ENCODE assay signal across 8 cellular contexts in genomic region chr7:156892086-156892800, GRCh38. TPM values are rescaled to one million over a fixed set of nuclear protein-coding genes. Genes with fewer than 3 reads are reported as not detected.
DNase-seq lines count a peak whose midpoint lies in the region; ATAC-seq, FAIRE-seq and TF ChIP-seq lines count a peak whose summit lies in the region.

No MANE protein-coding gene starts in this region.

- FAIRE-seq in endothelial cell of umbilical vein (lab: Jason Lieb, UNC), result no peak

- H3K27me3 ChIP-seq in endothelial cell of umbilical vein (ENCODE audit: control insufficient read depth in 2 of 2, insufficient read depth in 2 of 2, low read length in 2 of 2), result no peaks in the 10 kb centered on the region

- peak; percentile 14 for DNase-seq in NCI-H2227 treated with DMSO at 0.1 percent for 48 hours (lab: John Stamatoyannopoulos, UW)
- DNase-seq in activated CD8-positive, alpha-beta memory T cell treated with anti-CD3 and anti-CD28 coated beads for 24 hours, result peak; percentile 83
- peak; percentile 21 for DNase-seq in endothelial cell of umbilical vein (ENCODE audit: low read depth, low spot score)
- peak; percentile 34 for DNase-seq in myocyte (ENCODE audit: low read depth)
- DNase-seq in stimulated activated CD8-positive, alpha-beta memory T cell treated with anti-CD3 and anti-CD28 coated beads, Interleukin-7, amount 100 ng/mL, for 48 hours (ENCODE audit: extremely low read depth in 1 of 2, low read depth in 1 of 2), result peak; percentile 36 to 39
- DNase-seq in DMS153 (lab: John Stamatoyannopoulos, UW), result no peak

- TF ChIP-seq POLR2A in endothelial cell of umbilical vein (IDR thresholded peaks at IDR 0.05; ENCODE audit: low read depth, low read length), result no peak

- peaks cover 17% of the 10 kb centered on the region for H3K79me2 ChIP-seq in endothelial cell of umbilical vein (ENCODE audit: control insufficient read depth, insufficient read depth, low read length)

- H3K9ac ChIP-seq in endothelial cell of umbilical vein (replicated peaks; ENCODE audit: extremely low read depth, insufficient read depth, low read length), result peak overlapping the region; percentile 73

- H3K4me3 ChIP-seq in endothelial cell of umbilical vein (replicated peaks in 1 of 3; ENCODE audit: insufficient read depth in 1 of 3, low read depth in 1 of 3, low read length in 3 of 3), result peak overlapping the region; percentile 90 to 94 (median 91)

- H2AFZ ChIP-seq in endothelial cell of umbilical vein (ENCODE audit: low read depth, low read length), result peak overlapping the region; percentile 77

- no peaks in the 10 kb centered on the region for H3K9me1 ChIP-seq in endothelial cell of umbilical vein (replicated peaks; ENCODE audit: control insufficient read depth, extremely low read depth, insufficient read depth, low read length)

- H3K27ac ChIP-seq in endothelial cell of umbilical vein (ENCODE audit: insufficient read depth, low read depth, low read length), result peak overlapping the region; percentile 35

- no peak for TF ChIP-seq CTCF in endothelial cell of umbilical vein (IDR thresholded peaks at IDR 0.05; ENCODE audit: extremely low read depth in 1 of 2, insufficient read depth in 1 of 2, low read depth in 1 of 2, low read length in 2 of 2)

- ATAC-seq in GM18502 (IDR thresholded peaks at IDR 0.05; ENCODE audit: poor library complexity, unreplicated experiment), result peak; percentile 21
- peak; percentile 24 for ATAC-seq in HG02759 (IDR thresholded peaks at IDR 0.05; ENCODE audit: unreplicated experiment)

- intact Hi-C loops in endothelial cell of umbilical vein (cut with micrococcal nuclease), result loop anchor here (5.0 kb wide), 2 partner anchors 50 to 1085 kb away; no protein-coding TSS in a partner anchor

- no peaks in the 10 kb centered on the region for H4K20me1 ChIP-seq in endothelial cell of umbilical vein (replicated peaks; ENCODE audit: control insufficient read depth, extremely low read depth, insufficient read depth, low read length)

- H3K36me3 ChIP-seq in endothelial cell of umbilical vein (ENCODE audit: control insufficient read depth in 2 of 2, extremely low read depth in 1 of 2, insufficient read depth in 2 of 2, low read length in 2 of 2), result no peaks in the 10 kb centered on the region

- no TSS peak for BruUV-seq in endothelial cell of umbilical vein (replicated peaks; lab: Mats Ljungman, UMichigan)

- peaks cover 19% of the 10 kb centered on the region for H3K4me1 ChIP-seq in endothelial cell of umbilical vein (ENCODE audit: control insufficient read depth, extremely low read depth, insufficient read depth, low read length)

- H3K4me2 ChIP-seq in endothelial cell of umbilical vein (ENCODE audit: insufficient read depth, low read length), result peak overlapping the region; percentile 98

- CTCF ChIA-PET in endothelial cell of umbilical vein (lab: Charles Lee), result interaction anchor here (1.5 to 1.7 kb wide), 3 partner anchors 40 to 58 kb away, joined by 7 to 19 read pairs (median 10); partner anchors contain the start of gene NOM1

- POLR2A ChIA-PET in endothelial cell of umbilical vein (lab: Charles Lee), result no interaction called here

- dilution Hi-C loops in endothelial cell of umbilical vein (cut with MboI; ENCODE audit: extremely low pct_ligation_motif_present, low sequenced_read_pairs), result no loop called here

- no peaks in the 10 kb centered on the region for H3K9me3 ChIP-seq in endothelial cell of umbilical vein (replicated peaks; ENCODE audit: control insufficient read depth, insufficient read depth, low read length)

TF ChIP-seq in endothelial cell of umbilical vein, 7 proteins besides CTCF, POLR2A, EP300 and RAD21:
- TF ChIP-seq POLR2AphosphoS5 (IDR thresholded peaks at IDR 0.05; ENCODE audit: insufficient read depth, low read depth, low read length) (no peak), FOS (IDR thresholded peaks at IDR 0.05; ENCODE audit: borderline replicate concordance, insufficient read depth, low read length) (no peak), JUN (IDR thresholded peaks at IDR 0.05; ENCODE audit: borderline replicate concordance, insufficient read depth, insufficient read length, low read depth) (no peak), MYC (IDR thresholded peaks at IDR 0.05; ENCODE audit: low read depth, low read length) (no peak), GATA2 (IDR thresholded peaks at IDR 0.05; ENCODE audit: insufficient read depth, insufficient read length, low read depth, low read length) (no peak), EZH2 (IDR thresholded peaks at IDR 0.05; ENCODE audit: borderline replicate concordance, low read depth, low read length, severe bottlenecking) (no peak)
- TF ChIP-seq, protein P1, sequence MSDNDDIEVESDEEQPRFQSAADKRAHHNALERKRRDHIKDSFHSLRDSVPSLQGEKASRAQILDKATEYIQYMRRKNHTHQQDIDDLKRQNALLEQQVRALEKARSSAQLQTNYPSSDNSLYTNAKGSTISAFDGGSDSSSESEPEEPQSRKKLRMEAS (IDR thresholded peaks at IDR 0.05; ENCODE audit: insufficient read depth, insufficient read length), result no peak

RNA-seq across cellular contexts. Expression of gene LMBR1, which starts 0.7 kb away (rescaled TPM):
- total RNA-seq in endothelial cell of umbilical vein, result 57.7 and 72.9 TPM in 2 replicates
- polyA plus RNA-seq in endothelial cell of umbilical vein, result 12.1 and 14.0 TPM in 2 replicates
- polyA plus RNA-seq in endothelial cell of umbilical vein (2011; cell fraction: cytosol; rRNA removed), result 13.8 and 15.7 TPM in 2 replicates
- polyA plus RNA-seq in endothelial cell of umbilical vein (2011; cell fraction: nucleus; rRNA removed), result 31.7 and 33.0 TPM in 2 replicates
- polyA plus RNA-seq in endothelial cell of umbilical vein (2012), result 23.9 and 29.0 TPM in 2 replicates
- 43.0 and 64.6 TPM in 2 replicates for polyA minus RNA-seq in endothelial cell of umbilical vein
- 32.0 TPM for polyA minus RNA-seq in endothelial cell of umbilical vein (2011; cell fraction: cytosol; rRNA and poly(A)+ RNA removed)
- polyA minus RNA-seq in endothelial cell of umbilical vein (2011; cell fraction: nucleus; rRNA and poly(A)+ RNA removed), result 118 and 129 TPM in 2 replicates
- 32.2 and 45.0 TPM in 2 replicates for total RNA-seq in myocyte
- 20.3 TPM for polyA plus RNA-seq in myocyte (2012)

RNA-seq across cellular contexts. Expression of gene NOM1, which starts 57.3 kb away (rescaled TPM):
- total RNA-seq in endothelial cell of umbilical vein (36.7 and 38.6 TPM in 2 replicates), myocyte (16.0 and 25.4 TPM in 2 replicates)
- 11.7 and 13.7 TPM in 2 replicates for polyA plus RNA-seq in endothelial cell of umbilical vein
- polyA plus RNA-seq in endothelial cell of umbilical vein (2011; cell fraction: cytosol; rRNA removed), result 9.7 and 9.9 TPM in 2 replicates
- polyA plus RNA-seq in endothelial cell of umbilical vein (2011; cell fraction: nucleus; rRNA removed), result 63.6 and 69.5 TPM in 2 replicates
- 14.7 and 21.4 TPM in 2 replicates for polyA plus RNA-seq in endothelial cell of umbilical vein (2012)
- polyA minus RNA-seq in endothelial cell of umbilical vein, result 26.4 and 34.5 TPM in 2 replicates
- 15.5 TPM for polyA minus RNA-seq in endothelial cell of umbilical vein (2011; cell fraction: cytosol; rRNA and poly(A)+ RNA removed)
- polyA minus RNA-seq in endothelial cell of umbilical vein (2011; cell fraction: nucleus; rRNA and poly(A)+ RNA removed), result 35.2 and 63.8 TPM in 2 replicates
- polyA plus RNA-seq in myocyte (2012), result 15.0 TPM
